ENCODE assay signal across 1 cellular context in the genomic region with DNA sequence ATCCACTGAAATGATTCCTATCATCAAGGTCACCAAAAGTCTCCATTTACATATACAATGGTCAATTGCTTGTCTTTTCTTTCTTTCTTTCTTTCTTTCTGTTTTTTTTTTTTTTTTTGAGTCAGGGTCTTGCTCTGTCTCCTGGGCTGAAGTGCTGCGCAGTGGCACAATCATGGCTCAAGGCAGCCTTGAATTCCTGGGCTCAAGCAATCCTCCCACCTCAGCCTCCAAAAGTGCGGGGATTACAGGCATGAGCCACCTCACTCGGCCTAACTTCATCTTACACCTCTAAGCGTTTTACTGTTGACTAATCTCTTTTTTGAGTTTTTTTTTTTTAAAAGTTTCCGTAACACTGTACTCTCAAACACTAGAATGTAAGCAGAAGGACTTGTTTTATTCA.
TF ChIP-seq lines count a peak whose summit lies in the region.

No MANE protein-coding gene starts in this region.

TF ChIP-seq in HEK293T, 16 proteins besides CTCF, POLR2A, EP300 and RAD21:
- no peak for TF ChIP-seq LEF1 (IDR thresholded peaks at IDR 0.05; ENCODE audit: borderline replicate concordance)
- no peak for TF ChIP-seq ARNT (IDR thresholded peaks at IDR 0.05)
- TF ChIP-seq TARDBP (IDR thresholded peaks at IDR 0.05): no peak
